12 cellular contexts compared by ENCODE assay signal in the genomic region with DNA sequence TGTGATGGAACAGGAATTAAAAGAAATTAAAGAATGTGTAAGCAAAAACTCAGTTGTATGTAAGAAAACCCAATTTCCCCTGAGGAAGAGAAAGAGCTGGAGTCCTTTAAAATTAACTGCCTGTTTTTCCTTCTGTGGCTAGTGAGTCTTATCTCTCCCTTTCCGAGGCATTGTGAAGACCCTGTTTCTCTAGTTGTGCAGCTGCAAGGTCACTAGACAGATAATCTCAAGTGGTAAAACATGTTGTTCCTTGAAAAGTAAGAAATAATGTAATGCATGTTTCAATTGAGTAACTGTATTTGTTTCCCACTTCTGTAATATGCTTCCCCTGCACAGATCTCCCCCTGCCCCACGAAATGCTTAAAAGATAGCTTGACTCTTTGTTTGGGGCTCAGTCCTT. TPM values are rescaled to one million over a fixed set of nuclear protein-coding genes. Genes with fewer than 3 reads are reported as not detected.
"Had no signal": no experiment of that assay in that cellular context is flagged by ENCODE, and none has a peak within 500 bp of the region (broad histone marks: within the 10 kb centered on the region; RNA-seq: fewer than 3 reads in every experiment).

No MANE protein-coding gene starts in this region.

RNA-seq across cellular contexts. Expression of a gene that starts 4.3 kb away (rescaled TPM):
- total RNA-seq: activated CD4-positive, alpha-beta T cell treated with anti-CD3 and anti-CD28 coated beads, Interleukin-2, amount 10 ng/mL, durations not matched to agents 24 days and 14 days; activated CD8-positive, alpha-beta T cell treated with anti-CD3 and anti-CD28 coated beads, Interleukin-2, amount 10 ng/mL, durations not matched to agents 7 days and 5 days; activated naive CD8-positive, alpha-beta T cell treated with anti-CD3 and anti-CD28 coated beads for 36 hours; activated T-helper 1 cell treated with anti-CD3 and anti-CD28 coated beads, Interleukin-12 subunit alpha, Interleukin-12 subunit beta, Interleukin-2, Interleukin-4 antibody, amounts not matched to agents 30 ng/mL and 10 ng/mL and 1 ng/mL, durations not matched to agents 14 hours and 24 hours and 36 hours; aorta; chondrocyte; LHCN-M2; NCI-H460; PC-9; Right ventricle myocardium inferior; SK-MEL-5 had no signal

RNA-seq across cellular contexts. Expression of a gene that starts 14.1 kb away (rescaled TPM):
- total RNA-seq: activated CD4-positive, alpha-beta T cell treated with anti-CD3 and anti-CD28 coated beads, Interleukin-2, amount 10 ng/mL, durations not matched to agents 24 days and 14 days; activated CD8-positive, alpha-beta T cell treated with anti-CD3 and anti-CD28 coated beads, Interleukin-2, amount 10 ng/mL, durations not matched to agents 7 days and 5 days; activated naive CD8-positive, alpha-beta T cell treated with anti-CD3 and anti-CD28 coated beads for 36 hours; activated T-helper 1 cell treated with anti-CD3 and anti-CD28 coated beads, Interleukin-12 subunit alpha, Interleukin-12 subunit beta, Interleukin-2, Interleukin-4 antibody, amounts not matched to agents 30 ng/mL and 10 ng/mL and 1 ng/mL, durations not matched to agents 14 hours and 24 hours and 36 hours; aorta; chondrocyte; LHCN-M2; NCI-H460; PC-9; Right ventricle myocardium inferior; T-cell had no signal

RNA-seq across cellular contexts. Expression of a gene that starts 23.6 kb away (rescaled TPM):
- total RNA-seq: activated CD4-positive, alpha-beta T cell treated with anti-CD3 and anti-CD28 coated beads, Interleukin-2, amount 10 ng/mL, durations not matched to agents 24 days and 14 days; activated CD8-positive, alpha-beta T cell treated with anti-CD3 and anti-CD28 coated beads, Interleukin-2, amount 10 ng/mL, durations not matched to agents 7 days and 5 days; activated naive CD8-positive, alpha-beta T cell treated with anti-CD3 and anti-CD28 coated beads for 36 hours; activated T-helper 1 cell treated with anti-CD3 and anti-CD28 coated beads, Interleukin-12 subunit alpha, Interleukin-12 subunit beta, Interleukin-2, Interleukin-4 antibody, amounts not matched to agents 30 ng/mL and 10 ng/mL and 1 ng/mL, durations not matched to agents 14 hours and 24 hours and 36 hours; aorta; chondrocyte; LHCN-M2; NCI-H460; PC-9; Right ventricle myocardium inferior; T-cell had no signal

RNA-seq across cellular contexts. Expression of a gene that starts 43.3 kb away (rescaled TPM):
- total RNA-seq: LHCN-M2, PC-9, Right ventricle myocardium inferior had no signal
